ENCODE assay signal across 20 cellular contexts in genomic region chr9:80231847-80232246, GRCh38.
A peak's percentile ranks its signal among the peaks of the same experiment; 100 is the strongest.
DNase-seq lines count a peak whose midpoint lies in the region; ATAC-seq and TF ChIP-seq lines count a peak whose summit lies in the region.
"Had no signal": no experiment of that assay in that cellular context is flagged by ENCODE, and none has a peak within 500 bp of the region (broad histone marks: within the 10 kb centered on the region; RNA-seq: fewer than 3 reads in every experiment).

No MANE protein-coding gene starts in this region.

- intact Hi-C loops in activated B cell treated with CpG ODN at 0.5 μM for 24 hours (cut with micrococcal nuclease), result loop anchor here (5.0 kb wide), 2 partner anchors 100 to 660 kb away; partner anchors contain the start of gene TLE4

- H3K9me3 Mint-ChIP-seq in IgD-negative memory B cell (peaks cover 2 to 9% (median 5%) of the 10 kb centered on the region in 3 donors), activated B cell treated with CpG ODN at 0.5 μM for 24 hours (peaks cover 12% of the 10 kb centered on the region), memory B cell (peaks cover 3% of the 10 kb centered on the region)
- no peaks in the 10 kb centered on the region for H3K9me3 Mint-ChIP-seq in stimulated activated memory B cell treated with anti-CD40 and anti-IgM and Interleukin-4, amounts not matched to agents 10 μg/mL and 1 μg/mL and 100 μg/mL, for 72 hours
- H3K9me3 Mint-ChIP-seq in activated CD4-positive, alpha-beta memory T cell treated with anti-CD3 and anti-CD28 coated beads, Interleukin-2, amount 10 ng/mL, durations not matched to agents 7 days and 5 days, result peaks cover 2% of the 10 kb centered on the region

- ATAC-seq in activated B cell treated with CpG ODN at 0.5 μM for 24 hours (ENCODE audit: low read depth) (peak; percentile 91), memory B cell (ENCODE audit: low read depth) (peak; percentile 88)
- ATAC-seq in stimulated activated memory B cell treated with anti-CD40 and anti-IgM and Interleukin-4, amounts not matched to agents 10 μg/mL and 1 μg/mL and 100 μg/mL, for 72 hours, result peak; percentile 93
- ATAC-seq: CD8-positive, alpha-beta T cell had no signal

- H3K4me3 Mint-ChIP-seq in IgD-negative memory B cell (peak overlapping the region; percentile 90 to 93 (median 92)), activated B cell treated with CpG ODN at 0.5 μM for 24 hours (peak overlapping the region; percentile 68), memory B cell (peak overlapping the region; percentile 83)
- H3K4me3 Mint-ChIP-seq in stimulated activated memory B cell treated with anti-CD40 and anti-IgM and Interleukin-4, amounts not matched to agents 10 μg/mL and 1 μg/mL and 100 μg/mL, for 72 hours, result peak overlapping the region; percentile 79
- H3K4me3 Mint-ChIP-seq in activated CD4-positive, alpha-beta memory T cell treated with anti-CD3 and anti-CD28 coated beads, Interleukin-2, amount 10 ng/mL, durations not matched to agents 7 days and 5 days, result no peak overlapping the region
- H3K4me3 Mint-ChIP-seq: CD8-positive, alpha-beta T cell had no signal

- no peaks in the 10 kb centered on the region for H3K27me3 Mint-ChIP-seq in IgD-negative memory B cell
- no peaks in the 10 kb centered on the region for H3K27me3 Mint-ChIP-seq in activated B cell treated with CpG ODN at 0.5 μM for 24 hours
- H3K27me3 Mint-ChIP-seq in memory B cell, result no peaks in the 10 kb centered on the region
- H3K27me3 Mint-ChIP-seq in stimulated activated memory B cell treated with anti-CD40 and anti-IgM and Interleukin-4, amounts not matched to agents 10 μg/mL and 1 μg/mL and 100 μg/mL, for 72 hours, result no peaks in the 10 kb centered on the region
- H3K27me3 Mint-ChIP-seq in activated CD4-positive, alpha-beta memory T cell treated with anti-CD3 and anti-CD28 coated beads, Interleukin-2, amount 10 ng/mL, durations not matched to agents 7 days and 5 days, result no peaks in the 10 kb centered on the region

- no peak for TF ChIP-seq CTCF in activated B cell treated with CpG ODN at 0.5 μM for 24 hours (IDR thresholded peaks at IDR 0.05)

- H3K36me3 Mint-ChIP-seq in IgD-negative memory B cell (peaks cover 6% of the 10 kb centered on the region), activated B cell treated with CpG ODN at 0.5 μM for 24 hours (ENCODE audit: low read depth) (peaks cover 6% of the 10 kb centered on the region), memory B cell (peaks cover 17% of the 10 kb centered on the region)
- H3K36me3 Mint-ChIP-seq in stimulated activated memory B cell treated with anti-CD40 and anti-IgM and Interleukin-4, amounts not matched to agents 10 μg/mL and 1 μg/mL and 100 μg/mL, for 72 hours, result peaks cover 12% of the 10 kb centered on the region
- H3K36me3 Mint-ChIP-seq in activated CD4-positive, alpha-beta memory T cell treated with anti-CD3 and anti-CD28 coated beads, Interleukin-2, amount 10 ng/mL, durations not matched to agents 7 days and 5 days (ENCODE audit: low read depth), result no peaks in the 10 kb centered on the region
- H3K36me3 Mint-ChIP-seq: CD8-positive, alpha-beta T cell had no signal

- DNase-seq in activated B cell treated with CpG ODN at 0.5 μM for 24 hours (peak; percentile 23), memory B cell (ENCODE audit: low spot score in 2 of 2) (peak; percentile 13 to 18), NCI-H1417 treated with DMSO at 0.1 percent for 48 hours (lab: John Stamatoyannopoulos, UW) (no peak), ACHN (no peak)
- DNase-seq in activated CD4-positive, alpha-beta memory T cell treated with anti-CD3 and anti-CD28 coated beads, Interleukin-2, amount 10 ng/mL, durations not matched to agents 7 days and 5 days, result no peak
- DNase-seq: Caco-2; CD8-positive, alpha-beta T cell; DMS79 treated with DMSO at 0.1 percent for 48 hours; GF-D8; Kasumi-1; MV-4-11; NCI-H1694; NCI-H2029 treated with DMSO at 0.1 percent for 48 hours; NCI-H446 treated with DMSO at 0.1 percent for 48 hours; NCI-H526; NCI-H82; PC-9; Right ventricle myocardium superior had no signal

- in situ Hi-C loops in ACHN (cut with HindIII; ENCODE audit: low pct_ligation_motif_present, low pct_unique_long_range_greater_than_20kb, low sequenced_read_pairs), result no loop called here

- POLR2A ChIA-PET in activated B cell treated with CpG ODN at 0.5 μM for 24 hours (lab: Charles Lee), result interaction anchor here (0.6 to 1.8 kb wide), 4 partner anchors 113 to 660 kb away, joined by 3 to 11 read pairs (median 6); partner anchors contain the start of gene TLE4
- POLR2A ChIA-PET in activated CD4-positive, alpha-beta memory T cell treated with anti-CD3 and anti-CD28 coated beads, Interleukin-2, amount 10 ng/mL, durations not matched to agents 7 days and 5 days (lab: Charles Lee), result no interaction called here

- H3K4me1 Mint-ChIP-seq in IgD-negative memory B cell, result peaks cover 35 to 38% (median 37%) of the 10 kb centered on the region in 3 donors
- H3K4me1 Mint-ChIP-seq in activated B cell treated with CpG ODN at 0.5 μM for 24 hours, result peaks cover 57% of the 10 kb centered on the region
- H3K4me1 Mint-ChIP-seq in memory B cell, result peaks cover 40% of the 10 kb centered on the region
- peaks cover 53% of the 10 kb centered on the region for H3K4me1 Mint-ChIP-seq in stimulated activated memory B cell treated with anti-CD40 and anti-IgM and Interleukin-4, amounts not matched to agents 10 μg/mL and 1 μg/mL and 100 μg/mL, for 72 hours
- H3K4me1 Mint-ChIP-seq in activated CD4-positive, alpha-beta memory T cell treated with anti-CD3 and anti-CD28 coated beads, Interleukin-2, amount 10 ng/mL, durations not matched to agents 7 days and 5 days, result no peaks in the 10 kb centered on the region

- CTCF ChIA-PET in activated B cell treated with CpG ODN at 0.5 μM for 24 hours (lab: Charles Lee), result no interaction called here
- CTCF ChIA-PET in activated CD4-positive, alpha-beta memory T cell treated with anti-CD3 and anti-CD28 coated beads, Interleukin-2, amount 10 ng/mL, durations not matched to agents 7 days and 5 days (lab: Charles Lee), result no interaction called here

- H3K27ac Mint-ChIP-seq in IgD-negative memory B cell (peak overlapping the region; percentile 89 to 98 (median 96)), activated B cell treated with CpG ODN at 0.5 μM for 24 hours (peak overlapping the region; percentile 93), memory B cell (peak overlapping the region; percentile 51)
- peak overlapping the region; percentile 78 for H3K27ac Mint-ChIP-seq in stimulated activated memory B cell treated with anti-CD40 and anti-IgM and Interleukin-4, amounts not matched to agents 10 μg/mL and 1 μg/mL and 100 μg/mL, for 72 hours
- H3K27ac Mint-ChIP-seq in activated CD4-positive, alpha-beta memory T cell treated with anti-CD3 and anti-CD28 coated beads, Interleukin-2, amount 10 ng/mL, durations not matched to agents 7 days and 5 days, result no peak overlapping the region
- H3K27ac Mint-ChIP-seq: CD8-positive, alpha-beta T cell had no signal

Comparison
In these comparisons a context has a peak if more than half of its experiments do, and no peak if none do; other contexts are left out.
1. DNase-seq: peak in activated B cell treated with CpG ODN at 0.5 μM for 24 hours (single experiment) and memory B cell (2 of 2); none in NCI-H1417 treated with DMSO at 0.1 percent for 48 hours (single experiment), ACHN (single experiment) and activated CD4-positive, alpha-beta memory T cell treated with anti-CD3 and anti-CD28 coated beads, Interleukin-2, amount 10 ng/mL, durations not matched to agents 7 days and 5 days (single experiment).
2. Peak in every context shown above with its lines, with median percentiles within 50 percentile points of each other: ATAC-seq.